Comparison of ENCODE assay signal across 1 cellular context in genomic region chr11:118448294-118448693, GRCh38.
TF ChIP-seq lines count a peak whose summit lies in the region.

No MANE protein-coding gene starts in this region.

TF ChIP-seq in GM12878, 131 proteins besides CTCF, POLR2A, EP300 and RAD21 (continued from another document and continues in another):
- no peak for TF ChIP-seq IRF5 (IDR thresholded peaks at IDR 0.05; ENCODE audit: borderline replicate concordance)
- TF ChIP-seq BCL11A (IDR thresholded peaks at IDR 0.05; ENCODE audit: low read depth, low read length), result peak; percentile 94
- no peak for TF ChIP-seq ZBTB33 (IDR thresholded peaks at IDR 0.05)
- TF ChIP-seq MEF2A (IDR thresholded peaks at IDR 0.05; ENCODE audit: insufficient read depth, low read depth, low read length), result peak; percentile 82
- TF ChIP-seq ZNF622 (IDR thresholded peaks at IDR 0.05), result no peak
- TF ChIP-seq DPF2 (IDR thresholded peaks at IDR 0.05), result peak; percentile 98
- TF ChIP-seq E4F1 (IDR thresholded peaks at IDR 0.05; ENCODE audit: borderline replicate concordance, partially characterized antibody), result no peak
- TF ChIP-seq, protein P1, sequence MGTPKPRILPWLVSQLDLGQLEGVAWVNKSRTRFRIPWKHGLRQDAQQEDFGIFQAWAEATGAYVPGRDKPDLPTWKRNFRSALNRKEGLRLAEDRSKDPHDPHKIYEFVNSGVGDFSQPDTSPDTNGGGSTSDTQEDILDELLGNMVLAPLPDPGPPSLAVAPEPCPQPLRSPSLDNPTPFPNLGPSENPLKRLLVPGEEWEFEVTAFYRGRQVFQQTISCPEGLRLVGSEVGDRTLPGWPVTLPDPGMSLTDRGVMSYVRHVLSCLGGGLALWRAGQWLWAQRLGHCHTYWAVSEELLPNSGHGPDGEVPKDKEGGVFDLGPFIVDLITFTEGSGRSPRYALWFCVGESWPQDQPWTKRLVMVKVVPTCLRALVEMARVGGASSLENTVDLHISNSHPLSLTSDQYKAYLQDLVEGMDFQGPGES (IDR thresholded peaks at IDR 0.05), result no peak
- TF ChIP-seq, protein P2, sequence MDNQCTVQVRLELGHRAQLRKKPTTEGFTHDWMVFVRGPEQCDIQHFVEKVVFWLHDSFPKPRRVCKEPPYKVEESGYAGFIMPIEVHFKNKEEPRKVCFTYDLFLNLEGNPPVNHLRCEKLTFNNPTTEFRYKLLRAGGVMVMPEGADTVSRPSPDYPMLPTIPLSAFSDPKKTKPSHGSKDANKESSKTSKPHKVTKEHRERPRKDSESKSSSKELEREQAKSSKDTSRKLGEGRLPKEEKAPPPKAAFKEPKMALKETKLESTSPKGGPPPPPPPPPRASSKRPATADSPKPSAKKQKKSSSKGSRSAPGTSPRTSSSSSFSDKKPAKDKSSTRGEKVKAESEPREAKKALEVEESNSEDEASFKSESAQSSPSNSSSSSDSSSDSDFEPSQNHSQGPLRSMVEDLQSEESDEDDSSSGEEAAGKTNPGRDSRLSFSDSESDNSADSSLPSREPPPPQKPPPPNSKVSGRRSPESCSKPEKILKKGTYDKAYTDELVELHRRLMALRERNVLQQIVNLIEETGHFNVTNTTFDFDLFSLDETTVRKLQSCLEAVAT (IDR thresholded peaks at IDR 0.05), result no peak
- no peak for TF ChIP-seq RB1 (IDR thresholded peaks at IDR 0.05; ENCODE audit: borderline replicate concordance)
- peak; percentile 69 for TF ChIP-seq PAX5 (IDR thresholded peaks at IDR 0.05; ENCODE audit: borderline replicate concordance, low read depth, low read length)
- TF ChIP-seq NFIC (IDR thresholded peaks at IDR 0.05; ENCODE audit: low read depth, low read length), result peak; percentile 97
- TF ChIP-seq SMAD1 (IDR thresholded peaks at IDR 0.05; ENCODE audit: low read depth, partially characterized antibody), result no peak
- TF ChIP-seq POLR2AphosphoS2 (IDR thresholded peaks at IDR 0.05; ENCODE audit: low read depth, low read length), result no peak
- TF ChIP-seq, protein P3, sequence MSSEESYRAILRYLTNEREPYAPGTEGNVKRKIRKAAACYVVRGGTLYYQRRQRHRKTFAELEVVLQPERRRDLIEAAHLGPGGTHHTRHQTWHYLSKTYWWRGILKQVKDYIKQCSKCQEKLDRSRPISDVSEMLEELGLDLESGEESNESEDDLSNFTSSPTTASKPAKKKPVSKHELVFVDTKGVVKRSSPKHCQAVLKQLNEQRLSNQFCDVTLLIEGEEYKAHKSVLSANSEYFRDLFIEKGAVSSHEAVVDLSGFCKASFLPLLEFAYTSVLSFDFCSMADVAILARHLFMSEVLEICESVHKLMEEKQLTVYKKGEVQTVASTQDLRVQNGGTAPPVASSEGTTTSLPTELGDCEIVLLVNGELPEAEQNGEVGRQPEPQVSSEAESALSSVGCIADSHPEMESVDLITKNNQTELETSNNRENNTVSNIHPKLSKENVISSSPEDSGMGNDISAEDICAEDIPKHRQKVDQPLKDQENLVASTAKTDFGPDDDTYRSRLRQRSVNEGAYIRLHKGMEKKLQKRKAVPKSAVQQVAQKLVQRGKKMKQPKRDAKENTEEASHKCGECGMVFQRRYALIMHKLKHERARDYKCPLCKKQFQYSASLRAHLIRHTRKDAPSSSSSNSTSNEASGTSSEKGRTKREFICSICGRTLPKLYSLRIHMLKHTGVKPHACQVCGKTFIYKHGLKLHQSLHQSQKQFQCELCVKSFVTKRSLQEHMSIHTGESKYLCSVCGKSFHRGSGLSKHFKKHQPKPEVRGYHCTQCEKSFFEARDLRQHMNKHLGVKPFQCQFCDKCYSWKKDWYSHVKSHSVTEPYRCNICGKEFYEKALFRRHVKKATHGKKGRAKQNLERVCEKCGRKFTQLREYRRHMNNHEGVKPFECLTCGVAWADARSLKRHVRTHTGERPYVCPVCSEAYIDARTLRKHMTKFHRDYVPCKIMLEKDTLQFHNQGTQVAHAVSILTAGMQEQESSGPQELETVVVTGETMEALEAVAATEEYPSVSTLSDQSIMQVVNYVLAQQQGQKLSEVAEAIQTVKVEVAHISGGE (CRISPR knock-in tag; IDR thresholded peaks at IDR 0.05), result no peak
- TF ChIP-seq JUNB (IDR thresholded peaks at IDR 0.05), result peak; percentile 99
- TF ChIP-seq ESRRA (IDR thresholded peaks at IDR 0.05; ENCODE audit: low read length), result no peak
- TF ChIP-seq NFYA (IDR thresholded peaks at IDR 0.05; ENCODE audit: borderline replicate concordance, low read depth, low read length), result no peak
- no peak for TF ChIP-seq HDAC6 (IDR thresholded peaks at IDR 0.05; ENCODE audit: unreplicated experiment)
- peak; percentile 29 for TF ChIP-seq NR2C1 (IDR thresholded peaks at IDR 0.05)
- no peak for TF ChIP-seq HDAC2 (IDR thresholded peaks at IDR 0.05)
- 0 out of 2 replicates have a peak, but pooled peaks have one; percentile 12 for TF ChIP-seq ZNF592 (IDR thresholded peaks at IDR 0.05)
- TF ChIP-seq CREM (IDR thresholded peaks at IDR 0.05; ENCODE audit: low read depth), result peak; percentile 75
- TF ChIP-seq, protein P4, sequence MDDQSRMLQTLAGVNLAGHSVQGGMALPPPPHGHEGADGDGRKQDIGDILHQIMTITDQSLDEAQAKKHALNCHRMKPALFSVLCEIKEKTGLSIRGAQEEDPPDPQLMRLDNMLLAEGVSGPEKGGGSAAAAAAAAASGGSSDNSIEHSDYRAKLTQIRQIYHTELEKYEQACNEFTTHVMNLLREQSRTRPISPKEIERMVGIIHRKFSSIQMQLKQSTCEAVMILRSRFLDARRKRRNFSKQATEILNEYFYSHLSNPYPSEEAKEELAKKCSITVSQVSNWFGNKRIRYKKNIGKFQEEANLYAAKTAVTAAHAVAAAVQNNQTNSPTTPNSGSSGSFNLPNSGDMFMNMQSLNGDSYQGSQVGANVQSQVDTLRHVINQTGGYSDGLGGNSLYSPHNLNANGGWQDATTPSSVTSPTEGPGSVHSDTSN (IDR thresholded peaks at IDR 0.05; ENCODE audit: insufficient replicate concordance, low read depth, low read length), result no peak
- TF ChIP-seq MTA2 (IDR thresholded peaks at IDR 0.05; ENCODE audit: low read depth), result peak; percentile 93
- TF ChIP-seq ATF7 (IDR thresholded peaks at IDR 0.05; ENCODE audit: low read depth), result peak; percentile 51; the same call in 1 of the 2 replicates
- no peak for TF ChIP-seq CBX3 (IDR thresholded peaks at IDR 0.05; ENCODE audit: borderline replicate concordance, low read depth)
- TF ChIP-seq USF1 (IDR thresholded peaks at IDR 0.05; ENCODE audit: borderline replicate concordance, extremely low read length, insufficient read depth, low read depth, low read length), result no peak
- TF ChIP-seq ZNF274 (IDR thresholded peaks at IDR 0.05; ENCODE audit: insufficient read depth, insufficient read length), result no peak
- no peak for TF ChIP-seq POLR2AphosphoS5 (IDR thresholded peaks at IDR 0.05; ENCODE audit: low read length)
- TF ChIP-seq MEF2B (IDR thresholded peaks at IDR 0.05; ENCODE audit: partially characterized antibody, poor library complexity, severe bottlenecking), result no peak
- peak in 1 of 2 experiments; percentile 25; a peak in 2 of 4 replicates for TF ChIP-seq BHLHE40 (IDR thresholded peaks at IDR 0.05; ENCODE audit: borderline replicate concordance in 1 of 2, low read depth in 2 of 2, low read length in 1 of 2)
- TF ChIP-seq NR2F1 (conservative IDR thresholded peaks at IDR 0.05), result peak; percentile 100
- peak; percentile 90 for TF ChIP-seq EED (IDR thresholded peaks at IDR 0.05; ENCODE audit: low read depth)
- no peak for TF ChIP-seq MXI1 (IDR thresholded peaks at IDR 0.05; ENCODE audit: low read depth, low read length)
- no peak for TF ChIP-seq CEBPB (IDR thresholded peaks at IDR 0.05; ENCODE audit: borderline replicate concordance in 1 of 2, low read depth in 2 of 2, low read length in 2 of 2)
- TF ChIP-seq EGR1 (IDR thresholded peaks at IDR 0.05; ENCODE audit: borderline replicate concordance in 1 of 2, low read depth in 2 of 2, low read length in 2 of 2), result no peak
- no peak for TF ChIP-seq CBX5 (IDR thresholded peaks at IDR 0.05; ENCODE audit: low read depth)
- peak; percentile 72 for TF ChIP-seq GATAD2B (conservative IDR thresholded peaks at IDR 0.05; ENCODE audit: low read depth)
- no peak for TF ChIP-seq SUPT20H (IDR thresholded peaks at IDR 0.05; ENCODE audit: borderline replicate concordance, control insufficient read depth, low read depth, low read length)
- TF ChIP-seq TCF12 (IDR thresholded peaks at IDR 0.05; ENCODE audit: low read depth, low read length), result no peak
- no peak for TF ChIP-seq NKRF (conservative IDR thresholded peaks at IDR 0.05)
